ENCODE assay signal across 10 cellular contexts in the genomic region with DNA sequence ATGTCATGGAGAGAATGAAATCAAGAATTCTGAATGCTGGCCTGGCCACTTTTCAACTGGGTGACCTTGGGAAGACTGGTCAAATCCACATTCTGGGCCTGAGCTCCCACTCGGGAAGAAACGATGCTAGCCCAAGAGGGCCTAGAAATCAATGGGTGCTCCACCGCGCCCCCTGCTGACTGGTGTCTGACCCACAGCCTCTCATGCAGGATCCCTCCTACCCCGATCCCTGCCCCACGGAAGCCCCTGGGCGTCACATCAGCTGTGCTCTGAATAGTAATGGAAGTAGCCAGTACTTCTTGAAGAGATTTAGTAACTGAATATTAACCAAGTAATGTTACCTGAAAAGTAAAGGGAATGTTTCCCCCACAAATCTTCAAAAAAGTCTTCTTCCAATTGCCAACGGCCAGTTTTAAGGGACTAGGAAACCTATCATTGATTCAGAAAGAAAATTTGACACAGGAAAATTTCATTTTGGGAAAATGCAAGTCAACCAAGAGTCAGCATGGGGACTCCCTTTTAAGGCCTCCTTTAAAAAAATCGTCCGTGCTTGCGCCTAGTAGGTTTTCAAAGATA. TPM values are rescaled to one million over a fixed set of nuclear protein-coding genes. Genes with fewer than 3 reads are reported as not detected.
DNase-seq lines count a peak whose midpoint lies in the region; ATAC-seq and TF ChIP-seq lines count a peak whose summit lies in the region.
"Had no signal": no experiment of that assay in that cellular context is flagged by ENCODE, and none has a peak within 500 bp of the region (broad histone marks: within the 10 kb centered on the region; RNA-seq: fewer than 3 reads in every experiment).

No MANE protein-coding gene starts in this region.

- no peak overlapping the region for H3K27ac Mint-ChIP-seq in activated CD8-positive, alpha-beta memory T cell treated with anti-CD3 and anti-CD28 coated beads, Interleukin-2, amount 10 ng/mL, durations not matched to agents 7 days and 5 days
- H3K27ac Mint-ChIP-seq in stimulated activated effector memory CD8-positive, alpha-beta T cell treated with anti-CD3 and anti-CD28 coated beads, Interleukin-12 subunit alpha, Interleukin-12 subunit beta, amount 100 ng/mL, for 72 hours = no peak overlapping the region
- H3K27ac Mint-ChIP-seq: T-helper 1 cell treated with Interleukin-12 subunit alpha and Interleukin-12 subunit beta and Interleukin-4 antibody, amounts not matched to agents 30 μg/mL and 1 μg/mL, for 36 hours had no signal

- no peaks in the 10 kb centered on the region for H3K27me3 Mint-ChIP-seq in activated CD8-positive, alpha-beta memory T cell treated with anti-CD3 and anti-CD28 coated beads, Interleukin-2, amount 10 ng/mL, durations not matched to agents 7 days and 5 days

- no peak overlapping the region for H3K4me3 ChIP-seq in choroid plexus epithelial cell (ENCODE audit: low read depth, low read length)

- H3K4me1 Mint-ChIP-seq in activated CD8-positive, alpha-beta memory T cell treated with anti-CD3 and anti-CD28 coated beads, Interleukin-2, amount 10 ng/mL, durations not matched to agents 7 days and 5 days = no peaks in the 10 kb centered on the region
- no peaks in the 10 kb centered on the region for H3K4me1 Mint-ChIP-seq in stimulated activated effector memory CD8-positive, alpha-beta T cell treated with anti-CD3 and anti-CD28 coated beads, Interleukin-12 subunit alpha, Interleukin-12 subunit beta, amount 100 ng/mL, for 72 hours

- no peak overlapping the region for H3K4me3 Mint-ChIP-seq in activated CD8-positive, alpha-beta memory T cell treated with anti-CD3 and anti-CD28 coated beads, Interleukin-2, amount 10 ng/mL, durations not matched to agents 7 days and 5 days
- H3K4me3 Mint-ChIP-seq in stimulated activated effector memory CD8-positive, alpha-beta T cell treated with anti-CD3 and anti-CD28 coated beads, Interleukin-12 subunit alpha, Interleukin-12 subunit beta, amount 100 ng/mL, for 72 hours = no peak overlapping the region
- H3K4me3 Mint-ChIP-seq: T-helper 1 cell treated with Interleukin-12 subunit alpha and Interleukin-12 subunit beta and Interleukin-4 antibody, amounts not matched to agents 30 μg/mL and 1 μg/mL, for 36 hours had no signal

- DNase-seq in activated CD8-positive, alpha-beta memory T cell treated with anti-CD3 and anti-CD28 coated beads, Interleukin-2, amount 50 U/mL, for 48 hours = peak; percentile 73
- no peak for DNase-seq in activated CD8-positive, alpha-beta memory T cell treated with anti-CD3 and anti-CD28 coated beads, Interleukin-2, amount 10 ng/mL, durations not matched to agents 7 days and 5 days
- DNase-seq in Kasumi-1 (lab: John Stamatoyannopoulos, UW) (peak; percentile 20 to 26), choroid plexus epithelial cell (ENCODE audit: low read depth) (no peak), NCI-H2081 (lab: John Stamatoyannopoulos, UW) (no peak)
- DNase-seq in stimulated activated CD4-positive, alpha-beta T cell treated with anti-CD3 and anti-CD28 coated beads, Interleukin-2, amount 100 ng/mL, for 24 hours = peak; percentile 33 to 54
- no peak for DNase-seq in activated CD8-positive, alpha-beta memory T cell treated with anti-CD3 and anti-CD28 coated beads, Interleukin-2, amount 50 U/mL, for 4 hours
- DNase-seq in stimulated activated effector memory CD8-positive, alpha-beta T cell treated with anti-CD3 and anti-CD28 coated beads, Interleukin-12 subunit alpha, Interleukin-12 subunit beta, amount 100 ng/mL, for 72 hours (ENCODE audit: low spot score in 2 of 2) = no peak
- DNase-seq: retina had no signal

- CTCF ChIA-PET in activated CD8-positive, alpha-beta memory T cell treated with anti-CD3 and anti-CD28 coated beads, Interleukin-2, amount 10 ng/mL, durations not matched to agents 7 days and 5 days (lab: Charles Lee) = interaction anchor here (0.9 to 1.8 kb wide), 3 partner anchors 46 to 639 kb away, joined by 3 to 6 read pairs (median 3); no protein-coding TSS in a partner anchor

- no peaks in the 10 kb centered on the region for H3K9me3 Mint-ChIP-seq in activated CD8-positive, alpha-beta memory T cell treated with anti-CD3 and anti-CD28 coated beads, Interleukin-2, amount 10 ng/mL, durations not matched to agents 7 days and 5 days (ENCODE audit: low read depth)
- no peaks in the 10 kb centered on the region for H3K9me3 Mint-ChIP-seq in stimulated activated effector memory CD8-positive, alpha-beta T cell treated with anti-CD3 and anti-CD28 coated beads, Interleukin-12 subunit alpha, Interleukin-12 subunit beta, amount 100 ng/mL, for 72 hours
- H3K9me3 Mint-ChIP-seq: T-helper 1 cell treated with Interleukin-12 subunit alpha and Interleukin-12 subunit beta and Interleukin-4 antibody, amounts not matched to agents 30 μg/mL and 1 μg/mL, for 36 hours had no signal

- peak; percentile 67 for TF ChIP-seq CTCF in choroid plexus epithelial cell (conservative IDR thresholded peaks at IDR 0.05; ENCODE audit: low read depth, low read length)

- no peaks in the 10 kb centered on the region for H3K36me3 Mint-ChIP-seq in activated CD8-positive, alpha-beta memory T cell treated with anti-CD3 and anti-CD28 coated beads, Interleukin-2, amount 10 ng/mL, durations not matched to agents 7 days and 5 days
- no peaks in the 10 kb centered on the region for H3K36me3 Mint-ChIP-seq in stimulated activated effector memory CD8-positive, alpha-beta T cell treated with anti-CD3 and anti-CD28 coated beads, Interleukin-12 subunit alpha, Interleukin-12 subunit beta, amount 100 ng/mL, for 72 hours

- no peak for ATAC-seq in activated CD8-positive, alpha-beta memory T cell treated with anti-CD3 and anti-CD28 coated beads, Interleukin-2, amount 10 ng/mL, durations not matched to agents 7 days and 5 days
- ATAC-seq in stimulated activated effector memory CD8-positive, alpha-beta T cell treated with anti-CD3 and anti-CD28 coated beads, Interleukin-12 subunit alpha, Interleukin-12 subunit beta, amount 100 ng/mL, for 72 hours = no peak

RNA-seq across cellular contexts. Expression of a gene that starts 43.9 kb away (rescaled TPM):
- total RNA-seq in activated CD8-positive, alpha-beta memory T cell treated with anti-CD3 and anti-CD28 coated beads, Interleukin-2, amount 10 ng/mL, durations not matched to agents 7 days and 5 days = not detected

Comparison
In these comparisons a context has a peak if more than half of its experiments do, and no peak if none do; other contexts are left out.
1. DNase-seq: peak in activated CD8-positive, alpha-beta memory T cell treated with anti-CD3 and anti-CD28 coated beads, Interleukin-2, amount 50 U/mL, for 48 hours (single experiment), Kasumi-1 (2 of 2) and stimulated activated CD4-positive, alpha-beta T cell treated with anti-CD3 and anti-CD28 coated beads, Interleukin-2, amount 100 ng/mL, for 24 hours (2 of 2); none in activated CD8-positive, alpha-beta memory T cell treated with anti-CD3 and anti-CD28 coated beads, Interleukin-2, amount 10 ng/mL, durations not matched to agents 7 days and 5 days (single experiment), choroid plexus epithelial cell (single experiment), NCI-H2081 (0 of 2), activated CD8-positive, alpha-beta memory T cell treated with anti-CD3 and anti-CD28 coated beads, Interleukin-2, amount 50 U/mL, for 4 hours (single experiment) and stimulated activated effector memory CD8-positive, alpha-beta T cell treated with anti-CD3 and anti-CD28 coated beads, Interleukin-12 subunit alpha, Interleukin-12 subunit beta, amount 100 ng/mL, for 72 hours (0 of 2).